Comparison of ENCODE assay signal across 16 cellular contexts in the genomic region with DNA sequence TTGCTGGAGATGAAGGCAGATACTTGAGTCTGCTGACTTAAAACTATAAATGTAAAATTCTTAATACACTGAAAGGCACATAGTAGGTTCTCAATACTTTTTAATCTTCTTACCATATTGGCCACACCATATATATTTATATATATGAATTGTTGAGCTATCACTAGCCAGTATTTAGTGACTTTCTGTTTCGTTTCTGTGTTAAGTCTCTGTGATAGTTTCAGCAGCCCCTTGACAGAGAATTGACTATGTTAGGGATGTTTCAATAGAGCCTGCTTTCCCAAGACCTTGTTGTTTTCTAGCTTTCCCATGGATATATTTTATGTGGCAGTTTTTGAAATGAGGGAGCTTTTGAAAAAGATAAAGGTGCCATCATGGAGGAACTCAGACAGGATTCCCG.
DNase-seq lines count a peak whose midpoint lies in the region; ATAC-seq and TF ChIP-seq lines count a peak whose summit lies in the region.
"Had no signal": no experiment of that assay in that cellular context is flagged by ENCODE, and none has a peak within 500 bp of the region (broad histone marks: within the 10 kb centered on the region; RNA-seq: fewer than 3 reads in every experiment).

No MANE protein-coding gene starts in this region.

- ATAC-seq in GM18858 (IDR thresholded peaks at IDR 0.05; ENCODE audit: unreplicated experiment): peak; percentile 62
- ATAC-seq in GM21367 (IDR thresholded peaks at IDR 0.05; ENCODE audit: unreplicated experiment): peak; percentile 44
- ATAC-seq in HG03432 (IDR thresholded peaks at IDR 0.05; ENCODE audit: unreplicated experiment): peak; percentile 73
- ATAC-seq in HG03521 (IDR thresholded peaks at IDR 0.05; ENCODE audit: unreplicated experiment): no peak
- ATAC-seq in HG03039 (IDR thresholded peaks at IDR 0.05; ENCODE audit: unreplicated experiment): no peak

- DNase-seq in GM13976 (ENCODE audit: low spot score) (peak; percentile 6), Kasumi-1 (lab: John Stamatoyannopoulos, UW) (no peak), NCI-H524 treated with DMSO at 0.1 percent for 48 hours (lab: John Stamatoyannopoulos, UW) (no peak)
- DNase-seq: 8988T, DMS153, HCEC 1CT, KG1, NCI-H1930, NCI-H2171, NCI-H510A treated with DMSO at 0.1 percent for 48 hours, T1000 had no signal

- in situ Hi-C loops in GM13976 (cut with MboI; ENCODE audit: low sequenced_read_pairs, unreplicated experiment): no loop called here

- no peak for TF ChIP-seq CTCF in GM13976 (IDR thresholded peaks at IDR 0.05; ENCODE audit: borderline replicate concordance, control extremely low read depth, extremely low read depth, insufficient read depth, missing control alignments)

Comparison
In these comparisons a context has a peak if more than half of its experiments do, and no peak if none do; other contexts are left out.
1. ATAC-seq: peak in GM18858 (single experiment), GM21367 (single experiment) and HG03432 (single experiment); none in HG03521 (single experiment) and HG03039 (single experiment).